In the genomic region with DNA sequence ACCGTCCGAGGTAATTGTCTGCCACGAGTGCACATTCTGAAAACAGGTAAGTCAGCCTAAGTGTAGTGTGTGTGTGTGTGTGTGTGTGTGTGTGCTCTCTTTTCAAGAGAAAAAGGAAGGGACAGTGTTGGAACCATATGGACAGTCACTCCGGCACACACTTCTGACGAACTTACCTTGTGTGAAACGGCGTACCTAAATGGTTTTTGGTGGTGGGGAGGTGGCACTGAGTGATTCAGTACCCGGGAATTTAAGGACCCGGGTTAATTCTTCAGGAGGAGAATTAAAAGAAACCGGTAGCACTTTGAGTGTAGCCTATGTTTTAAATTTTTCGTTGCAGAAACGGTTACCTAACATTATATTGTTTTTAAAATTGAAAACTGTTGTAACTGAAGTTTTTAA, we compare ENCODE assay signal across 8 cellular contexts. TPM values are rescaled to one million over a fixed set of nuclear protein-coding genes. Genes with fewer than 3 reads are reported as not detected.
DNase-seq lines count a peak whose midpoint lies in the region; ATAC-seq, FAIRE-seq and TF ChIP-seq lines count a peak whose summit lies in the region.

No MANE protein-coding gene starts in this region.

- H3K36me3 Mint-ChIP-seq in astrocyte (ENCODE audit: low read depth, unreplicated experiment): peaks cover 2% of the 10 kb centered on the region

- H3K4me3 Mint-ChIP-seq in astrocyte (ENCODE audit: unreplicated experiment): peak overlapping the region; percentile 98

- peaks cover 15% of the 10 kb centered on the region for H3K36me3 ChIP-seq in astrocyte (ENCODE audit: insufficient read depth, low read length)
- H3K36me3 ChIP-seq in HepG2 (replicated peaks in 1 of 2; ENCODE audit: control insufficient read depth in 1 of 2, insufficient read depth in 2 of 2, low read length in 2 of 2): peaks cover 0 to 25% of the 10 kb centered on the region in 2 experiments
- peaks cover 0 to 21% (median 0%) of the 10 kb centered on the region in 3 donors for H3K36me3 ChIP-seq in tibial nerve

- in situ Hi-C loops in HepG2 (cut with HindIII; ENCODE audit: extremely low pct_ligation_motif_present, low pct_unique_long_range_greater_than_20kb): no loop called here

- peaks cover 6% of the 10 kb centered on the region for H3K4me1 ChIP-seq in astrocyte (ENCODE audit: insufficient read depth, low read length)
- peaks cover 47% of the 10 kb centered on the region for H3K4me1 ChIP-seq in HepG2 (ENCODE audit: insufficient read depth, low read length)
- peaks cover 0 to 53% (median 16%) of the 10 kb centered on the region in 4 donors for H3K4me1 ChIP-seq in tibial nerve

- H3K79me2 ChIP-seq in astrocyte (ENCODE audit: insufficient read depth, low read length): peaks cover 82% of the 10 kb centered on the region
- peaks cover 71% of the 10 kb centered on the region for H3K79me2 ChIP-seq in HepG2 (ENCODE audit: insufficient read depth, low read length)

- no peak for TF ChIP-seq POLR2A in HepG2 (IDR thresholded peaks at IDR 0.05; ENCODE audit: insufficient read depth in 1 of 2, low read depth in 2 of 2, low read length in 2 of 2)
- TF ChIP-seq POLR2A in tibial nerve (IDR thresholded peaks at IDR 0.05): peak in 1 of 2 donors; percentile 53

- intact Hi-C loops in HepG2 (cut with micrococcal nuclease; ENCODE audit: unreplicated experiment): loop anchor here (2.0 to 10.0 kb wide), 2 partner anchors 1219 to 1331 kb away; partner anchors contain the start of genes RNF2, SWT1 and TRMT1L

- BruUV-seq in HepG2 (replicated peaks; lab: Mats Ljungman, UMichigan): no TSS peak

- H4K20me1 ChIP-seq in astrocyte (ENCODE audit: insufficient read depth, low read length) (peaks cover 19% of the 10 kb centered on the region), HepG2 (ENCODE audit: insufficient read depth, low read length) (peaks cover 16% of the 10 kb centered on the region)

- TF ChIP-seq RAD21 in HepG2 (CRISPR knock-in tag; IDR thresholded peaks at IDR 0.05): no peak

- H3K9me3 ChIP-seq in astrocyte (ENCODE audit: insufficient read depth, low read depth, low read length) (no peaks in the 10 kb centered on the region), HepG2 (ENCODE audit: low read length) (no peaks in the 10 kb centered on the region), tibial nerve (no peaks in the 10 kb centered on the region)

- peak overlapping the region; percentile 98 for H3K27ac Mint-ChIP-seq in astrocyte (ENCODE audit: unreplicated experiment)

- CTCF ChIA-PET in HepG2 (lab: Yijun Ruan, JAX; ENCODE audit: low intra/inter-chr PET ratio, low total read pairs): no interaction called here

- no peaks in the 10 kb centered on the region for H3K9me3 Mint-ChIP-seq in astrocyte (ENCODE audit: unreplicated experiment)

- H3K4me2 ChIP-seq in astrocyte (ENCODE audit: low read length) (peak overlapping the region; percentile 86), HepG2 (ENCODE audit: low read depth, low read length) (peak overlapping the region; percentile 92)

- H3K27me3 ChIP-seq in astrocyte (ENCODE audit: insufficient read depth, low read length) (no peaks in the 10 kb centered on the region), HepG2 (ENCODE audit: control insufficient read depth in 1 of 2, insufficient read depth in 2 of 2, low read length in 2 of 2) (no peaks in the 10 kb centered on the region; a peak in 1 of 5 replicates), tibial nerve (no peaks in the 10 kb centered on the region)

- H3K9ac ChIP-seq in astrocyte (ENCODE audit: low read length) (peak overlapping the region; percentile 99), HepG2 (ENCODE audit: insufficient read depth, low read depth, low read length) (peak overlapping the region; percentile 97)

- TF ChIP-seq EP300 in HepG2 (IDR thresholded peaks at IDR 0.05; ENCODE audit: low read depth in 2 of 2, low read length in 2 of 2) (no peak), HepG2 (CRISPR knock-in tag; IDR thresholded peaks at IDR 0.05; ENCODE audit: borderline replicate concordance) (no peak), tibial nerve (IDR thresholded peaks at IDR 0.05) (no peak)

- H3K27me3 Mint-ChIP-seq in astrocyte (ENCODE audit: low read depth, unreplicated experiment): no peaks in the 10 kb centered on the region

- POLR2A ChIA-PET in HepG2 (lab: Yijun Ruan, JAX): interaction anchor here (0.6 to 1.6 kb wide), 4 partner anchors 13 to 1219 kb away, joined by 3 to 4 read pairs (median 4); partner anchors contain the start of genes IVNS1ABP, SWT1 and TRMT1L

- TF ChIP-seq CTCF in astrocyte (IDR thresholded peaks at IDR 0.05; ENCODE audit: insufficient read depth, low read depth, low read length) (no peak), HepG2 (CRISPR knock-in tag; IDR thresholded peaks at IDR 0.05) (no peak), tibial nerve (IDR thresholded peaks at IDR 0.05) (no peak)

- under 1% methylated on average over 12 of the region's 12 CpGs for WGBS in HepG2 (ENCODE audit: low lambda C conversion rate)
- WGBS in tibial nerve, 2 donors: 0% methylated on average over 12 of the region's 12 CpGs

- peak; percentile 16 for ATAC-seq in HepG2

- H3K27ac ChIP-seq in astrocyte (ENCODE audit: low read depth, low read length) (peak overlapping the region; percentile 98), HepG2 (ENCODE audit: extremely low read length, insufficient read depth, low read length) (peak overlapping the region; percentile 99), tibial nerve (peak overlapping the region; percentile 91 to 99 (median 96))

- H2AFZ ChIP-seq in astrocyte (ENCODE audit: low read depth, low read length): peak overlapping the region; percentile 85
- H2AFZ ChIP-seq in HepG2 (ENCODE audit: low read length): peak overlapping the region; percentile 83

- H3K4me3 ChIP-seq in astrocyte (ENCODE audit: insufficient read depth, low read depth, low read length) (peak overlapping the region; percentile 92), HepG2 (replicated peaks in 1 of 3; ENCODE audit: insufficient read depth in 1 of 3, low read depth in 2 of 3, low read length in 3 of 3) (peak overlapping the region; percentile 80 to 81 (median 80)), tibial nerve (peak overlapping the region; percentile 46 to 92 (median 87))

- no peak for FAIRE-seq in astrocyte (lab: Jason Lieb, UNC)
- no peak for FAIRE-seq in HepG2 (lab: Jason Lieb, UNC)

- DNase-seq in stimulated activated naive CD4-positive, alpha-beta T cell treated with Interleukin-2 at 50 U/mL for 16 hours (lab: John Stamatoyannopoulos, UW): peak; percentile 28
- DNase-seq in stimulated activated naive CD4-positive, alpha-beta T cell (lab: John Stamatoyannopoulos, UW): no peak
- DNase-seq in astrocyte (ENCODE audit: low read depth) (no peak), HepG2 (ENCODE audit: low spot score) (no peak), tibial nerve (ENCODE audit: low spot score in 2 of 2) (no peak), NK-92 (lab: John Stamatoyannopoulos, UW; ENCODE audit: unreplicated experiment) (no peak), activated gamma-delta T cell (lab: John Stamatoyannopoulos, UW) (no peak), DMS79 treated with DMSO at 0.1 percent for 48 hours (lab: John Stamatoyannopoulos, UW) (no peak)

- H3K4me1 Mint-ChIP-seq in astrocyte (ENCODE audit: low read depth, unreplicated experiment): peaks cover 2% of the 10 kb centered on the region

RNA-seq across cellular contexts. Expression of gene ODR4, which starts 0.3 kb away (rescaled TPM):
- total RNA-seq in astrocyte: 21.3 and 22.1 TPM in 2 replicates
- 14.7 and 22.0 TPM in 2 replicates for total RNA-seq in HepG2 (2016; rRNA removed; fragmentation: Illumina TruSeq; extraction: Trizol)
- 6.3 and 7.7 TPM in 2 replicates for total RNA-seq in HepG2 (2016; cell fraction: cytosol; rRNA removed; fragmentation: Illumina TruSeq; extraction: Trizol; ENCODE audit: low read depth)
- 14.2 and 24.2 TPM in 2 replicates for total RNA-seq in HepG2 (2016; cell fraction: insoluble cytoplasmic fraction; rRNA removed; fragmentation: Illumina TruSeq; extraction: Trizol)
- total RNA-seq in HepG2 (2016; cell fraction: membrane; rRNA removed; fragmentation: Illumina TruSeq; extraction: Trizol): 7.1 TPM in 2 replicates
- total RNA-seq in HepG2 (2016; cell fraction: nucleus; rRNA removed; fragmentation: Illumina TruSeq; extraction: Trizol): 42.4 and 43.6 TPM in 2 replicates
- polyA plus RNA-seq in HepG2 (2011; rRNA removed): 11.4 and 16.3 TPM in 2 replicates
- polyA plus RNA-seq in HepG2 (2011; cell fraction: cytosol; rRNA removed): 4.1 and 7.3 TPM in 2 replicates
- 13.5 and 14.9 TPM in 2 replicates for polyA plus RNA-seq in HepG2 (2011; cell fraction: nucleus; rRNA removed)
- 10.6 and 12.7 TPM in 2 replicates for polyA plus RNA-seq in HepG2 (2012)
- polyA plus RNA-seq in HepG2 (2016; cell fraction: cytosol; fragmentation: Illumina TruSeq; extraction: Trizol; ENCODE audit: low read depth): 1.5 and 2.4 TPM in 2 replicates
- 12.3 TPM in 2 replicates for polyA plus RNA-seq in HepG2 (2016; cell fraction: insoluble cytoplasmic fraction; fragmentation: Illumina TruSeq; extraction: Trizol; ENCODE audit: low read depth)
- polyA plus RNA-seq in HepG2 (2016; cell fraction: membrane; fragmentation: Illumina TruSeq; extraction: Trizol; ENCODE audit: low read depth): 2.2 and 2.4 TPM in 2 replicates
- polyA plus RNA-seq in HepG2 (2016; cell fraction: nucleus; fragmentation: Illumina TruSeq; extraction: Trizol; ENCODE audit: insufficient read depth, low read depth): 51.1 and 51.3 TPM in 2 replicates
- 2.2 and 4.1 TPM in 2 replicates for polyA minus RNA-seq in HepG2 (2011; rRNA and poly(A)+ RNA removed; ENCODE audit: low replicate concordance)
- 7.7 and 7.9 TPM in 2 replicates for polyA minus RNA-seq in HepG2 (2011; cell fraction: cytosol; rRNA and poly(A)+ RNA removed)
- polyA minus RNA-seq in HepG2 (2011; cell fraction: nucleus; rRNA and poly(A)+ RNA removed): 36.2 and 41.4 TPM in 2 replicates
- 10 to 100 TPM; 16.2 to 33.7 (median 17.3) TPM for total RNA-seq in tibial nerve

RNA-seq across cellular contexts. Expression of gene TPR, which starts 0.9 kb away (rescaled TPM):
- total RNA-seq in astrocyte: 78.5 and 83.8 TPM in 2 replicates
- 81.7 and 116 TPM in 2 replicates for total RNA-seq in HepG2 (2016; rRNA removed; fragmentation: Illumina TruSeq; extraction: Trizol)
- total RNA-seq in HepG2 (2016; cell fraction: cytosol; rRNA removed; fragmentation: Illumina TruSeq; extraction: Trizol; ENCODE audit: low read depth): 5.9 and 6.3 TPM in 2 replicates
- 78.5 and 115 TPM in 2 replicates for total RNA-seq in HepG2 (2016; cell fraction: insoluble cytoplasmic fraction; rRNA removed; fragmentation: Illumina TruSeq; extraction: Trizol)
- 12.1 and 12.7 TPM in 2 replicates for total RNA-seq in HepG2 (2016; cell fraction: membrane; rRNA removed; fragmentation: Illumina TruSeq; extraction: Trizol)
- 93.8 and 105 TPM in 2 replicates for total RNA-seq in HepG2 (2016; cell fraction: nucleus; rRNA removed; fragmentation: Illumina TruSeq; extraction: Trizol)
- 72.0 and 78.9 TPM in 2 replicates for polyA plus RNA-seq in HepG2 (2011; rRNA removed)
- polyA plus RNA-seq in HepG2 (2011; cell fraction: cytosol; rRNA removed): 34.7 and 37.4 TPM in 2 replicates
- polyA plus RNA-seq in HepG2 (2011; cell fraction: nucleus; rRNA removed): 99.6 and 106 TPM in 2 replicates
- polyA plus RNA-seq in HepG2 (2012): 36.8 and 45.0 TPM in 2 replicates
- 1.8 and 1.9 TPM in 2 replicates for polyA plus RNA-seq in HepG2 (2016; cell fraction: cytosol; fragmentation: Illumina TruSeq; extraction: Trizol; ENCODE audit: low read depth)
- polyA plus RNA-seq in HepG2 (2016; cell fraction: insoluble cytoplasmic fraction; fragmentation: Illumina TruSeq; extraction: Trizol; ENCODE audit: low read depth): 65.3 and 66.3 TPM in 2 replicates
- polyA plus RNA-seq in HepG2 (2016; cell fraction: membrane; fragmentation: Illumina TruSeq; extraction: Trizol; ENCODE audit: low read depth): 3.4 and 4.7 TPM in 2 replicates
- polyA plus RNA-seq in HepG2 (2016; cell fraction: nucleus; fragmentation: Illumina TruSeq; extraction: Trizol; ENCODE audit: insufficient read depth, low read depth): 83.4 and 90.6 TPM in 2 replicates
- polyA minus RNA-seq in HepG2 (2011; rRNA and poly(A)+ RNA removed; ENCODE audit: low replicate concordance): 168 and 262 TPM in 2 replicates
- 56.5 and 64.1 TPM in 2 replicates for polyA minus RNA-seq in HepG2 (2011; cell fraction: cytosol; rRNA and poly(A)+ RNA removed)
- 141 and 146 TPM in 2 replicates for polyA minus RNA-seq in HepG2 (2011; cell fraction: nucleus; rRNA and poly(A)+ RNA removed)
- 100 to 1,000 TPM in 1 of 4 donors, 10 to 100 TPM in 3; 76.3 to 108 (median 87.6) TPM for total RNA-seq in tibial nerve
